Comparison of ENCODE assay signal across 10 cellular contexts in the genomic region with DNA sequence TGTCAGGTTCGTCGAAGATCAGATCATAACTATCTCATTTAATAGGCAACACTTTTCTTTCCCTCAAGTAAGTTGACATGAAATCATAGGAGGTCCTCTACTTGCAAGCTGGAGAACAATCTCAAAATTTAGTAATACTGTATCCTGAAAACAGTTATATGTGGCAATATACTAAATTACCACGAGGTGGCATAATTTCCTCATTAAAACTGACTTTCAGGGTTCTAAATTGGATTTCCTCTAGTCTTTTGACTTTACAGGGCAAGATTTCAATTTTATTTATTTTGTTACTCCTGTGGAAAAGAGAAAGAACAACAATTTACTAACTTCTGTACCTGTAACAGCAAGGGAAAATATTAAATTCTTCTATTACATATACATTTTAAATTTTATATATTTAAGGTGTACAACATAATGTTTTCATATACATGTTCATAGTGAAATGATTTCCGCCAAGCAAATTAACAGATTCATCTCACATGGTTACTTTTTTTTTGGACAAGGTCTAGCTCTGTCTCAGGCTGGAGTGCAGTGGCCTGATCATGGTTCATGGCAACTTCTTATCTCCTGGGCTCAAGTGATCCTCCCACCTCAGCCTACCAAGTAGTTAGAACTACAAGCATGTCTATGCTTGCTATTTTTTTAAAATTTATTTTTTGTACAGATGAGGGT. TPM values are rescaled to one million over a fixed set of nuclear protein-coding genes. Genes with fewer than 3 reads are reported as not detected.
A peak's percentile ranks its signal among the peaks of the same experiment; 100 is the strongest.
DNase-seq lines count a peak whose midpoint lies in the region; ATAC-seq and TF ChIP-seq lines count a peak whose summit lies in the region.
"Had no signal": no experiment of that assay in that cellular context is flagged by ENCODE, and none has a peak within 500 bp of the region (broad histone marks: within the 10 kb centered on the region; RNA-seq: fewer than 3 reads in every experiment).

No MANE protein-coding gene starts in this region.

- ATAC-seq in HCT116, result no peak
- no peak for ATAC-seq in GM19452 (IDR thresholded peaks at IDR 0.05; ENCODE audit: unreplicated experiment)
- ATAC-seq in HG02798 (IDR thresholded peaks at IDR 0.05; ENCODE audit: poor library complexity, unreplicated experiment), result no peak

- peak; percentile 54 for DNase-seq in DMS114 treated with DMSO at 0.1 percent for 48 hours (lab: John Stamatoyannopoulos, UW; ENCODE audit: unreplicated experiment)
- DNase-seq in HCT116 (ENCODE audit: low read depth, low spot score), result peak; percentile 24
- DNase-seq in Peyer's patch, result no peak
- peak; percentile 60 for DNase-seq in fibroblast of peridontal ligament (ENCODE audit: extremely low read depth)
- DNase-seq in spleen, result no peak
- DNase-seq in activated CD4-positive, alpha-beta T cell treated with anti-CD3 and anti-CD28 coated beads, Interleukin-2, amount 50 U/mL, for 4 hours, result no peak

- no peak overlapping the region for H3K9ac ChIP-seq in HCT116 (ENCODE audit: low read length)

- H3K4me3 ChIP-seq in HCT116 (replicated peaks in 1 of 2; ENCODE audit: low read depth in 1 of 2, low read length in 2 of 2) (no peak overlapping the region), Peyer's patch (no peak overlapping the region), spleen (no peak overlapping the region)
- H3K4me3 ChIP-seq: SJSA1 had no signal

- no peaks in the 10 kb centered on the region for H3K9me2 ChIP-seq in HCT116 (ENCODE audit: insufficient read depth)

- CTCF ChIA-PET in HCT116 (lab: Charles Lee), result interaction anchor here (0.6 kb wide), 1 partner anchor 11 kb away, joined by 4 read pairs; no protein-coding TSS in a partner anchor

- H3K4me1 ChIP-seq in HCT116 (ENCODE audit: control insufficient read depth in 1 of 2, insufficient read depth in 2 of 2, low read length in 2 of 2), result no peaks in the 10 kb centered on the region
- H3K4me1 ChIP-seq in Peyer's patch, result no peaks in the 10 kb centered on the region
- no peaks in the 10 kb centered on the region for H3K4me1 ChIP-seq in spleen
- H3K4me1 ChIP-seq: SJSA1 had no signal

- intact Hi-C loops in HCT116 (cut with micrococcal nuclease) (loop anchor here (1.0 to 2.0 kb wide), 3 partner anchors 546 to 613 kb away; no protein-coding TSS in a partner anchor), spleen (cut with DNase I; ENCODE audit: low total_unique reads) (no loop called here)

- H3K9me3 ChIP-seq in HCT116 (ENCODE audit: control insufficient read depth in 1 of 2, insufficient read depth in 1 of 2, low read depth in 1 of 2, low read length in 2 of 2), result no peaks in the 10 kb centered on the region
- peaks cover 0 to 4% (median 0%) of the 10 kb centered on the region in 4 donors for H3K9me3 ChIP-seq in Peyer's patch
- H3K9me3 ChIP-seq in spleen, result peaks cover 0 to 31% (median 17%) of the 10 kb centered on the region in 8 donors
- H3K9me3 ChIP-seq: neutrophil, SJSA1 had no signal

- no peaks in the 10 kb centered on the region for H4K20me1 ChIP-seq in HCT116 (ENCODE audit: insufficient read depth)

- H3K4me2 ChIP-seq in HCT116 (ENCODE audit: low read length), result no peak overlapping the region

- RAD21 ChIA-PET in HCT116 (lab: Charles Lee; ENCODE audit: low non-redundant PET in 1 of 2, low total read pairs in 2 of 2, uncharacterized antibody in 2 of 2, unreplicated experiment in 2 of 2), result no interaction called here

- H3K36me3 ChIP-seq in HCT116 (ENCODE audit: control insufficient read depth in 1 of 2, insufficient read depth in 2 of 2, low read length in 2 of 2) (no peaks in the 10 kb centered on the region), Peyer's patch (no peaks in the 10 kb centered on the region), spleen (no peaks in the 10 kb centered on the region)
- H3K36me3 ChIP-seq: neutrophil, SJSA1 had no signal

- POLR2A ChIA-PET in HCT116 (lab: Charles Lee), result no interaction called here

- no TSS peak for BruUV-seq in HCT116 (replicated peaks; lab: Mats Ljungman, UMichigan)

- H3K27ac ChIP-seq in HCT116 (ENCODE audit: low read depth, low read length) (no peak overlapping the region), Peyer's patch (no peak overlapping the region), spleen (no peak overlapping the region)
- H3K27ac ChIP-seq: neutrophil, SJSA1 had no signal

- H3K27me3 ChIP-seq in HCT116 (ENCODE audit: insufficient read depth, low read length), result no peaks in the 10 kb centered on the region
- H3K27me3 ChIP-seq in Peyer's patch, result no peaks in the 10 kb centered on the region
- H3K27me3 ChIP-seq in spleen (replicated peaks in 1 of 7), result no peaks in the 10 kb centered on the region
- H3K27me3 ChIP-seq: neutrophil, SJSA1 had no signal

- no peak for TF ChIP-seq POLR2A in HCT116 (IDR thresholded peaks at IDR 0.05; ENCODE audit: borderline replicate concordance, extremely low read depth, insufficient read depth, insufficient read length)
- no peak for TF ChIP-seq POLR2A in Peyer's patch (IDR thresholded peaks at IDR 0.05)
- no peak for TF ChIP-seq POLR2A in spleen (IDR thresholded peaks at IDR 0.05)

- no peaks in the 10 kb centered on the region for H3K79me2 ChIP-seq in HCT116 (ENCODE audit: insufficient read depth, low read length)

- TF ChIP-seq RAD21 in HCT116 (IDR thresholded peaks at IDR 0.05; ENCODE audit: low read depth), result peak; percentile 78

- 24 to 31% (median 24%) methylated on average over 4 of the region's 4 CpGs for WGBS in spleen, 5 donors

- peak; percentile 38 to 69 (median 58); a peak in 5 of 6 replicates for TF ChIP-seq CTCF in HCT116 (IDR thresholded peaks at IDR 0.05 in 2 of 3, conservative IDR thresholded peaks at IDR 0.05 in 1 of 3; ENCODE audit: borderline replicate concordance in 1 of 3, insufficient read depth in 1 of 3, low read depth in 2 of 3, low read length in 2 of 3)
- TF ChIP-seq CTCF in Peyer's patch (IDR thresholded peaks at IDR 0.05), result peak; percentile 6 to 74 (median 54)
- TF ChIP-seq CTCF in spleen (IDR thresholded peaks at IDR 0.05 in 8 of 11, conservative IDR thresholded peaks at IDR 0.05 in 3 of 11), result peak in 8 of 11 experiments; percentile 7 to 62 (median 50)

- H2AFZ ChIP-seq in HCT116 (ENCODE audit: low read depth, low read length, poor library complexity, severe bottlenecking), result no peak overlapping the region

TF ChIP-seq in HCT116, 20 proteins besides CTCF, POLR2A, EP300 and RAD21:
- no peak for TF ChIP-seq POLR2AphosphoS5 (IDR thresholded peaks at IDR 0.05; ENCODE audit: low read depth, low read length)
- TF ChIP-seq EZH2phosphoT487 (IDR thresholded peaks at IDR 0.05; ENCODE audit: borderline replicate concordance), result no peak
- TF ChIP-seq SRF (IDR thresholded peaks at IDR 0.05; ENCODE audit: low read depth), result no peak
- TF ChIP-seq FOSL1 (IDR thresholded peaks at IDR 0.05; ENCODE audit: low read depth), result no peak
- TF ChIP-seq TCF7L2 (IDR thresholded peaks at IDR 0.05; ENCODE audit: borderline replicate concordance, extremely low read depth, insufficient read depth, insufficient read length), result no peak
- TF ChIP-seq EGR1 (IDR thresholded peaks at IDR 0.05; ENCODE audit: low read depth), result no peak
- TF ChIP-seq, protein P1, sequence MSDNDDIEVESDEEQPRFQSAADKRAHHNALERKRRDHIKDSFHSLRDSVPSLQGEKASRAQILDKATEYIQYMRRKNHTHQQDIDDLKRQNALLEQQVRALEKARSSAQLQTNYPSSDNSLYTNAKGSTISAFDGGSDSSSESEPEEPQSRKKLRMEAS (IDR thresholded peaks at IDR 0.05), result no peak
- TF ChIP-seq ZFX (IDR thresholded peaks at IDR 0.05), result no peak
- no peak for TF ChIP-seq EZH2 (IDR thresholded peaks at IDR 0.05)
- TF ChIP-seq CBX3 (IDR thresholded peaks at IDR 0.05; ENCODE audit: low read depth), result no peak
- TF ChIP-seq ATF3 (IDR thresholded peaks at IDR 0.05), result no peak
- TF ChIP-seq CEBPB (IDR thresholded peaks at IDR 0.05; ENCODE audit: low read depth), result no peak
- TF ChIP-seq, protein P2, sequence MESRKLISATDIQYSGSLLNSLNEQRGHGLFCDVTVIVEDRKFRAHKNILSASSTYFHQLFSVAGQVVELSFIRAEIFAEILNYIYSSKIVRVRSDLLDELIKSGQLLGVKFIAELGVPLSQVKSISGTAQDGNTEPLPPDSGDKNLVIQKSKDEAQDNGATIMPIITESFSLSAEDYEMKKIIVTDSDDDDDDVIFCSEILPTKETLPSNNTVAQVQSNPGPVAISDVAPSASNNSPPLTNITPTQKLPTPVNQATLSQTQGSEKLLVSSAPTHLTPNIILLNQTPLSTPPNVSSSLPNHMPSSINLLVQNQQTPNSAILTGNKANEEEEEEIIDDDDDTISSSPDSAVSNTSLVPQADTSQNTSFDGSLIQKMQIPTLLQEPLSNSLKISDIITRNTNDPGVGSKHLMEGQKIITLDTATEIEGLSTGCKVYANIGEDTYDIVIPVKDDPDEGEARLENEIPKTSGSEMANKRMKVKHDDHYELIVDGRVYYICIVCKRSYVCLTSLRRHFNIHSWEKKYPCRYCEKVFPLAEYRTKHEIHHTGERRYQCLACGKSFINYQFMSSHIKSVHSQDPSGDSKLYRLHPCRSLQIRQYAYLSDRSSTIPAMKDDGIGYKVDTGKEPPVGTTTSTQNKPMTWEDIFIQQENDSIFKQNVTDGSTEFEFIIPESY (IDR thresholded peaks at IDR 0.05; ENCODE audit: extremely low read depth, insufficient replicate concordance, low read length), result no peak
- no peak for TF ChIP-seq YY1 (IDR thresholded peaks at IDR 0.05; ENCODE audit: extremely low read depth, insufficient replicate concordance, low read depth, low read length)

RNA-seq across cellular contexts. Expression of gene CYP2C18, which starts 53.4 kb away (rescaled TPM):
- total RNA-seq in HCT116 (2021; ENCODE audit: unreplicated experiment) (0.17 TPM), Peyer's patch (100 to 1,000 TPM in 3 of 4 donors, 1 to 10 TPM in 1; 5.0 to 274 (median 187) TPM), spleen (not detected)
- not detected in 2 replicates for polyA plus RNA-seq in HCT116 (2012)
- not detected for polyA plus RNA-seq in spleen
- total RNA-seq: SJSA1 had no signal

Comparison
In these comparisons a context has a peak if more than half of its experiments do, and no peak if none do; other contexts are left out.
1. DNase-seq: peak in DMS114 treated with DMSO at 0.1 percent for 48 hours (single experiment), HCT116 (single experiment) and fibroblast of peridontal ligament (single experiment); none in Peyer's patch (0 of 3), spleen (single experiment) and activated CD4-positive, alpha-beta T cell treated with anti-CD3 and anti-CD28 coated beads, Interleukin-2, amount 50 U/mL, for 4 hours (0 of 2).
2. Peak in every context shown above with its lines, with median percentiles within 50 percentile points of each other: CTCF ChIP-seq.